ENCODE assay signal across 8 cellular contexts in the genomic region with DNA sequence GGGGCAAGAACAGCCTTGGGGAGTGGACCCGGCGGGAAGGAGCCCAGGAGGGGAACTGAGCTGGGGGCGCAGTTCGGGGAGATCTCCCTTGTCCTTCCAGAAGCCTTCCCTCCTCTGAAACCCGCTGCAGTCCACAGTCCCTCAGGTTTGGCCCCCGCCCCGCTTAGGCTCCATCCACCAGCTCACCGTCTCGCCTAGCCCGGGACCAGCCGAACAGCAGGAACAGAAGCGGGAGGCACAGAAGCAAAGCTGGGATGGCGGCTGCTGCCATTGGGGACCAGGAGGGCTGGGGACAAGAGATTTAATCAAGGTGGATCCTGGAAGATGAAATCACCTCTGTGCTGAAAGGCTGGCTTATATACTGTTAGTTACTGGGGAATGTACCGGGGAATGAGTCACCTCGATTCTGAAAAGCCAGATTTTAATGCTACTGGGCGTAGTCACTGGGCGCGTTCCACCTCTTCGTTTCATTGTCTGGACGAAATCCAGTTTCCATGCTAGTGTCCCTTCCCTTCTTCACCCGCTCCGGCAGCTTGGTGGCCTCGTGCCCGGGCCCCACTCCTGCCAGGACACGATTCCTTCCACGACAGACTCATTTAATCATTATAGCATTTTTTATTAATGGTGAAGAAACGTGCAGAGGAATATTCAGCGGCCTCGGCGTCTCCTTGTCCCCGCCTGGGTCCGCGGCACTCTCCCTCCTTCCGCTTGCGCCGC. TPM values are rescaled to one million over a fixed set of nuclear protein-coding genes. Genes with fewer than 3 reads are reported as not detected.
A peak's percentile ranks its signal among the peaks of the same experiment; 100 is the strongest.
DNase-seq lines count a peak whose midpoint lies in the region; ATAC-seq and TF ChIP-seq lines count a peak whose summit lies in the region.

A gene with protein sequence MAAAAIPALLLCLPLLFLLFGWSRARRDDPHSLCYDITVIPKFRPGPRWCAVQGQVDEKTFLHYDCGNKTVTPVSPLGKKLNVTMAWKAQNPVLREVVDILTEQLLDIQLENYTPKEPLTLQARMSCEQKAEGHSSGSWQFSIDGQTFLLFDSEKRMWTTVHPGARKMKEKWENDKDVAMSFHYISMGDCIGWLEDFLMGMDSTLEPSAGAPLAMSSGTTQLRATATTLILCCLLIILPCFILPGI (minus strand): TSS at position 332 of the 717 bp plus-strand sequence. CDS start 61 bp downstream, at position 271.

- H3K27ac Mint-ChIP-seq in glutamatergic neuron (ENCODE audit: unreplicated experiment), result no peak within 1 kb of the TSS

- ATAC-seq in GM21576 (IDR thresholded peaks at IDR 0.05; ENCODE audit: unreplicated experiment), result no peak

- H3K4me3 Mint-ChIP-seq in glutamatergic neuron (ENCODE audit: unreplicated experiment), result no peak within 1 kb of the TSS

- peak within 1 kb of the TSS; percentile 33 for H3K4me3 ChIP-seq in retinal pigment epithelial cell (ENCODE audit: low read length)

- peaks cover 3% of the 10 kb centered on the region for H3K4me1 Mint-ChIP-seq in glutamatergic neuron (ENCODE audit: low read depth, unreplicated experiment)

- H3K9me3 Mint-ChIP-seq in glutamatergic neuron (ENCODE audit: unreplicated experiment), result peaks cover 2% of the 10 kb centered on the region

- TF ChIP-seq CTCF in retinal pigment epithelial cell (conservative IDR thresholded peaks at IDR 0.05; ENCODE audit: low read depth, low read length) (no peak), glutamatergic neuron (IDR thresholded peaks at IDR 0.05; ENCODE audit: partially characterized antibody, unreplicated experiment) (no peak)

- peaks cover 8% of the 10 kb centered on the region for H3K27me3 Mint-ChIP-seq in glutamatergic neuron (ENCODE audit: unreplicated experiment)

- no peaks in the 10 kb centered on the region for H3K36me3 Mint-ChIP-seq in glutamatergic neuron (ENCODE audit: unreplicated experiment)

- DNase-seq in GM04503 (ENCODE audit: low read depth) (peak; percentile 38), RPMI8226 (peak; percentile 9), fibroblast of peridontal ligament (ENCODE audit: extremely low read depth) (peak; percentile 26), retinal pigment epithelial cell (ENCODE audit: low read depth) (no peak), GDM1 (lab: John Stamatoyannopoulos, UW) (no peak), glutamatergic neuron (no peak), DMS153 treated with DMSO at 0.1 percent for 48 hours (lab: John Stamatoyannopoulos, UW; ENCODE audit: unreplicated experiment) (no peak)

RNA-seq across cellular contexts. Expression of the gene that starts here (rescaled TPM):
- not detected for total RNA-seq in glutamatergic neuron (ENCODE audit: unreplicated experiment)

Comparison
In these comparisons a context has a peak if more than half of its experiments do, and no peak if none do; other contexts are left out.
1. DNase-seq: peak in GM04503 (single experiment), RPMI8226 (single experiment) and fibroblast of peridontal ligament (single experiment); none in retinal pigment epithelial cell (single experiment), GDM1 (single experiment), glutamatergic neuron (single experiment) and DMS153 treated with DMSO at 0.1 percent for 48 hours (single experiment).